In genomic region chr3:147906275-147906674, GRCh38 we compare ENCODE assay signal across 1 cellular context.
TF ChIP-seq lines count a peak whose summit lies in the region.

No MANE protein-coding gene starts in this region.

TF ChIP-seq in WTC11, 78 proteins besides CTCF, POLR2A, EP300 and RAD21 (continued from another document):
- no peak for TF ChIP-seq ARID4B (CRISPR knock-in tag; IDR thresholded peaks at IDR 0.05; ENCODE audit: borderline replicate concordance)
